ENCODE assay signal across 17 cellular contexts in the genomic region with DNA sequence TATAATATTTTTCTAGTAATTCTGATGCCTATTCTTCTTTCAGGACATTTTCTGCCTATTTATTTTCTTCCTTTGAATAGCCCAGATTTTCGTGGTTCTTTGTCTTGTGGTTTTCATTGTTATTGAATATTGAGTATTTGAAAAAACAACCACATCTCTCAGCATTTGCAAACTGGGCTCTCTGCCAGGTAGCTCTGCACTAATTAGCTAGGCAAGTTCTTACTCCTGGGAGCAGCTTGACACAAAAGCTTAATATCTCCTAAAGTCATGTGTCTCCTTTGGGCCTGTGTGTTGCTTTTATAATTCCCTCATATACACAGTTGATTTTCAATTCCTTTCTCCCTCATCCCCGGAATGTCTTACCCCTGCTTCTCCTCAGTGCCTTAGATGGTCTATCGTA.
"Had no signal": no experiment of that assay in that cellular context is flagged by ENCODE, and none has a peak within 500 bp of the region (broad histone marks: within the 10 kb centered on the region; RNA-seq: fewer than 3 reads in every experiment).

No MANE protein-coding gene starts in this region.

- H3K27me3 ChIP-seq: neural progenitor cell, pancreas, right atrium auricular region, testis, upper lobe of right lung had no signal

- H3K4me3 ChIP-seq: lower lobe of right lung, neural progenitor cell, pancreas, right atrium auricular region, skin epidermis, testis, upper lobe of right lung had no signal

- H3K9me3 ChIP-seq: lower lobe of right lung, pancreas, testis, upper lobe of right lung had no signal

- H3K27ac ChIP-seq: lower lobe of right lung, neural progenitor cell, pancreas, right atrium auricular region, skin epidermis, testis, upper lobe of right lung had no signal

- H3K36me3 ChIP-seq: lower lobe of right lung, pancreas, right atrium auricular region, upper lobe of right lung had no signal

- H3K9ac ChIP-seq: neural progenitor cell had no signal

- DNase-seq: activated CD4-positive, alpha-beta T cell treated with anti-CD3 and anti-CD28 coated beads for 1 hour; activated CD4-positive, alpha-beta T cell treated with anti-CD3 and anti-CD28 coated beads, Interleukin-2, amount 50 U/mL, for 48 hours; activated CD8-positive, alpha-beta memory T cell treated with anti-CD3 and anti-CD28 coated beads, Interleukin-2, amount 10 ng/mL, durations not matched to agents 7 days and 5 days; activated effector memory CD4-positive, alpha-beta T cell treated with anti-CD3 and anti-CD28 coated beads, Interleukin-2, amount 50 U/mL, for 16 hours; activated T-cell treated with anti-CD3 and anti-CD28 coated beads, Interleukin-2, amount 50 U/mL, for 4 hours; endodermal cell; erythroblast; immature natural killer cell; lower lobe of right lung; pancreas; stimulated activated CD4-positive, alpha-beta T cell treated with anti-CD3 and anti-CD28 coated beads, Interleukin-4, amount 100 ng/mL, for 4 hours; stimulated activated naive CD8-positive, alpha-beta T cell treated with anti-CD3 and anti-CD28 coated beads, Interleukin-15, amount 100 ng/mL, for 72 hours; testis; upper lobe of right lung had no signal
